ENCODE assay signal across 1 cellular context in genomic region chr14:89391123-89391522, GRCh38.
TF ChIP-seq lines count a peak whose summit lies in the region.

No MANE protein-coding gene starts in this region.

TF ChIP-seq in HepG2, 621 proteins besides CTCF, POLR2A, EP300 and RAD21 (continued from another document and continues in another):
- peak; percentile 69; the same call in 1 of the 2 replicates for TF ChIP-seq REPIN1 (CRISPR knock-in tag; IDR thresholded peaks at IDR 0.05; ENCODE audit: borderline replicate concordance, low read depth)
- no peak for TF ChIP-seq ZNF446 (CRISPR knock-in tag; IDR thresholded peaks at IDR 0.05)
- TF ChIP-seq ATRX (CRISPR knock-in tag; IDR thresholded peaks at IDR 0.05; ENCODE audit: borderline replicate concordance): no peak
- no peak for TF ChIP-seq KLF12 (CRISPR knock-in tag; IDR thresholded peaks at IDR 0.05; ENCODE audit: borderline replicate concordance)
- TF ChIP-seq ATM (IDR thresholded peaks at IDR 0.05; ENCODE audit: borderline replicate concordance): no peak
- no peak for TF ChIP-seq MLLT10 (CRISPR knock-in tag; IDR thresholded peaks at IDR 0.05)
- TF ChIP-seq HOXA9 (CRISPR knock-in tag; IDR thresholded peaks at IDR 0.05; ENCODE audit: borderline replicate concordance): no peak
- TF ChIP-seq FIP1L1 (IDR thresholded peaks at IDR 0.05; ENCODE audit: borderline replicate concordance, insufficient read depth, low read depth, low read length): no peak
- no peak for TF ChIP-seq ZNF607 (CRISPR knock-in tag; IDR thresholded peaks at IDR 0.05; ENCODE audit: borderline replicate concordance)
- TF ChIP-seq FOSL1 (CRISPR knock-in tag; IDR thresholded peaks at IDR 0.05; ENCODE audit: borderline replicate concordance): peak; percentile 94
- no peak for TF ChIP-seq ZNF543 (CRISPR knock-in tag; IDR thresholded peaks at IDR 0.05)
- TF ChIP-seq HNRNPL (IDR thresholded peaks at IDR 0.05; ENCODE audit: low read depth, low read length): no peak
- no peak for TF ChIP-seq HINFP (CRISPR knock-in tag; IDR thresholded peaks at IDR 0.05; ENCODE audit: low read depth)
- no peak for TF ChIP-seq ZNF354B (CRISPR knock-in tag; IDR thresholded peaks at IDR 0.05)
- TF ChIP-seq NFKB2 (CRISPR knock-in tag; IDR thresholded peaks at IDR 0.05; ENCODE audit: borderline replicate concordance): no peak
- TF ChIP-seq MXD4 (CRISPR knock-in tag; IDR thresholded peaks at IDR 0.05): no peak; the same call in 1 of the 2 replicates
- no peak for TF ChIP-seq RBM39 (IDR thresholded peaks at IDR 0.05; ENCODE audit: low read depth, low read length, poor library complexity, severe bottlenecking)
- no peak for TF ChIP-seq ONECUT2 (CRISPR knock-in tag; IDR thresholded peaks at IDR 0.05)
- TF ChIP-seq IRF9 (CRISPR knock-in tag; IDR thresholded peaks at IDR 0.05; ENCODE audit: borderline replicate concordance): no peak
- TF ChIP-seq ESRRA (CRISPR knock-in tag; IDR thresholded peaks at IDR 0.05; ENCODE audit: low read depth): peak; percentile 83
- 0 out of 2 replicates have a peak, but pooled peaks have one; percentile 63 for TF ChIP-seq MIER3 (CRISPR knock-in tag; IDR thresholded peaks at IDR 0.05; ENCODE audit: borderline replicate concordance)
- TF ChIP-seq ZFAT (CRISPR knock-in tag; conservative IDR thresholded peaks at IDR 0.05): no peak
- no peak for TF ChIP-seq ZNF564 (CRISPR knock-in tag; IDR thresholded peaks at IDR 0.05)
- TF ChIP-seq BCL6 (CRISPR knock-in tag; IDR thresholded peaks at IDR 0.05): peak; percentile 86
- no peak for TF ChIP-seq NONO (IDR thresholded peaks at IDR 0.05)
- no peak for TF ChIP-seq NONO (CRISPR knock-in tag; conservative IDR thresholded peaks at IDR 0.05)
- 0 out of 2 replicates have a peak, but pooled peaks have one; percentile 52 for TF ChIP-seq ERF (CRISPR knock-in tag; IDR thresholded peaks at IDR 0.05)
- no peak for TF ChIP-seq TCF7L2 (IDR thresholded peaks at IDR 0.05; ENCODE audit: low read depth, low read length)
- TF ChIP-seq SOX13 (IDR thresholded peaks at IDR 0.05): peak; percentile 38; the same call in 1 of the 2 replicates
- peak in 1 of 2 experiments; percentile 92; a peak in 2 of 4 replicates for TF ChIP-seq SOX13 (CRISPR knock-in tag; conservative IDR thresholded peaks at IDR 0.05 in 1 of 2, IDR thresholded peaks at IDR 0.05 in 1 of 2)
- TF ChIP-seq HOXA5 (CRISPR knock-in tag; IDR thresholded peaks at IDR 0.05): 0 out of 2 replicates have a peak, but pooled peaks have one; percentile 26
- TF ChIP-seq ZNF670 (CRISPR knock-in tag; IDR thresholded peaks at IDR 0.05; ENCODE audit: borderline replicate concordance): no peak
- TF ChIP-seq ZNF75D (CRISPR knock-in tag; IDR thresholded peaks at IDR 0.05; ENCODE audit: borderline replicate concordance): no peak
- TF ChIP-seq ZNF546 (CRISPR knock-in tag; conservative IDR thresholded peaks at IDR 0.05): no peak
- no peak for TF ChIP-seq ZKSCAN1 (IDR thresholded peaks at IDR 0.05; ENCODE audit: low read length)
- peak; percentile 23; the same call in 1 of the 2 replicates for TF ChIP-seq NCOR1 (IDR thresholded peaks at IDR 0.05; ENCODE audit: borderline replicate concordance, low read length)
- no peak for TF ChIP-seq ZNF552 (CRISPR knock-in tag; IDR thresholded peaks at IDR 0.05; ENCODE audit: borderline replicate concordance)
- TF ChIP-seq HCFC1 (IDR thresholded peaks at IDR 0.05; ENCODE audit: low read depth, low read length): no peak
- no peak for TF ChIP-seq YEATS2 (CRISPR knock-in tag; IDR thresholded peaks at IDR 0.05; ENCODE audit: borderline replicate concordance)
- no peak for TF ChIP-seq MBD4 (IDR thresholded peaks at IDR 0.05; ENCODE audit: borderline replicate concordance, low read length)
- TF ChIP-seq SMC3 (IDR thresholded peaks at IDR 0.05; ENCODE audit: low read length): no peak
- no peak for TF ChIP-seq ZNF598 (CRISPR knock-in tag; IDR thresholded peaks at IDR 0.05; ENCODE audit: borderline replicate concordance)
- no peak for TF ChIP-seq ZNF709 (CRISPR knock-in tag; IDR thresholded peaks at IDR 0.05)
- TF ChIP-seq ZNF329 (CRISPR knock-in tag; IDR thresholded peaks at IDR 0.05; ENCODE audit: low read depth): no peak
- TF ChIP-seq ZBTB42 (CRISPR knock-in tag; IDR thresholded peaks at IDR 0.05): no peak
- TF ChIP-seq RFX1 (IDR thresholded peaks at IDR 0.05): no peak
- no peak for TF ChIP-seq TBX3 (IDR thresholded peaks at IDR 0.05; ENCODE audit: borderline replicate concordance)
- TF ChIP-seq KLF9 (CRISPR knock-in tag; IDR thresholded peaks at IDR 0.05; ENCODE audit: low read depth): no peak
- no peak for TF ChIP-seq ZNF780A (CRISPR knock-in tag; IDR thresholded peaks at IDR 0.05)
- peak; percentile 26; the same call in 1 of the 3 replicates for TF ChIP-seq MXI1 (IDR thresholded peaks at IDR 0.05; ENCODE audit: borderline replicate concordance, low read depth, low read length)
- TF ChIP-seq RFXAP (CRISPR knock-in tag; IDR thresholded peaks at IDR 0.05; ENCODE audit: borderline replicate concordance): no peak
- TF ChIP-seq JUND (CRISPR knock-in tag; IDR thresholded peaks at IDR 0.05): peak; percentile 87
- no peak for TF ChIP-seq XBP1 (CRISPR knock-in tag; IDR thresholded peaks at IDR 0.05)
- no peak for TF ChIP-seq ZNF282 (IDR thresholded peaks at IDR 0.05; ENCODE audit: partially characterized antibody)
- TF ChIP-seq SAP130 (CRISPR knock-in tag; IDR thresholded peaks at IDR 0.05; ENCODE audit: low read depth): peak; percentile 82
- TF ChIP-seq MAX (IDR thresholded peaks at IDR 0.05): no peak
- TF ChIP-seq TFE3 (CRISPR knock-in tag; IDR thresholded peaks at IDR 0.05): peak; percentile 87
- TF ChIP-seq SOX5 (CRISPR knock-in tag; IDR thresholded peaks at IDR 0.05; ENCODE audit: borderline replicate concordance): peak; percentile 86; the same call in 1 of the 2 replicates
- TF ChIP-seq NFRKB (IDR thresholded peaks at IDR 0.05): no peak
- no peak for TF ChIP-seq ARNT2 (CRISPR knock-in tag; IDR thresholded peaks at IDR 0.05; ENCODE audit: low read depth)
- TF ChIP-seq FOXP4 (CRISPR knock-in tag; IDR thresholded peaks at IDR 0.05): peak; percentile 88
- TF ChIP-seq ATAD3A (CRISPR knock-in tag; IDR thresholded peaks at IDR 0.05): no peak
- TF ChIP-seq ZSCAN29 (CRISPR knock-in tag; conservative IDR thresholded peaks at IDR 0.05): peak; percentile 95
- TF ChIP-seq HBP1 (CRISPR knock-in tag; IDR thresholded peaks at IDR 0.05; ENCODE audit: low read depth): no peak
- no peak for TF ChIP-seq CCDC6 (CRISPR knock-in tag; IDR thresholded peaks at IDR 0.05)
- TF ChIP-seq ZNF224 (CRISPR knock-in tag; IDR thresholded peaks at IDR 0.05): no peak
- TF ChIP-seq ZNF280B (CRISPR knock-in tag; IDR thresholded peaks at IDR 0.05; ENCODE audit: borderline replicate concordance): no peak
- TF ChIP-seq ZNF430 (CRISPR knock-in tag; IDR thresholded peaks at IDR 0.05): 0 out of 2 replicates have a peak, but pooled peaks have one; percentile 61
- TF ChIP-seq SNAPC2 (CRISPR knock-in tag; IDR thresholded peaks at IDR 0.05): no peak
- no peak for TF ChIP-seq ZNF460 (CRISPR knock-in tag; IDR thresholded peaks at IDR 0.05; ENCODE audit: borderline replicate concordance)
- no peak for TF ChIP-seq PITX1 (CRISPR knock-in tag; IDR thresholded peaks at IDR 0.05)
- no peak for TF ChIP-seq CCAR2 (optimal IDR thresholded peaks at IDR 0.05; ENCODE audit: low read depth, low read length)
- TF ChIP-seq KDM2A (CRISPR knock-in tag; IDR thresholded peaks at IDR 0.05; ENCODE audit: borderline replicate concordance, low read depth): 0 out of 2 replicates have a peak, but pooled peaks have one; percentile 19
- TF ChIP-seq ZNF547 (CRISPR knock-in tag; IDR thresholded peaks at IDR 0.05): 0 out of 2 replicates have a peak, but pooled peaks have one; percentile 30
- no peak for TF ChIP-seq TBP (CRISPR knock-in tag; IDR thresholded peaks at IDR 0.05)
- no peak for TF ChIP-seq ZFP36L2 (CRISPR knock-in tag; IDR thresholded peaks at IDR 0.05)
- TF ChIP-seq ISL2 (CRISPR knock-in tag; IDR thresholded peaks at IDR 0.05): peak; percentile 80
- no peak; the same call in 1 of the 2 replicates for TF ChIP-seq ZMYM3 (CRISPR knock-in tag; IDR thresholded peaks at IDR 0.05)
- peak; percentile 46; the same call in 1 of the 2 replicates for TF ChIP-seq HNF1B (CRISPR knock-in tag; IDR thresholded peaks at IDR 0.05)
